Comparison of ENCODE assay signal across 19 cellular contexts in genomic region chr22:43706558-43707328, GRCh38.
DNase-seq lines count a peak whose midpoint lies in the region; ATAC-seq and TF ChIP-seq lines count a peak whose summit lies in the region.
"Had no signal": no experiment of that assay in that cellular context is flagged by ENCODE, and none has a peak within 500 bp of the region (broad histone marks: within the 10 kb centered on the region; RNA-seq: fewer than 3 reads in every experiment).

No MANE protein-coding gene starts in this region.

- no peak overlapping the region for H2BK12ac ChIP-seq in H9 (ENCODE audit: insufficient read length, low read depth, low read length)

- H3K27ac ChIP-seq in H9 (ENCODE audit: insufficient read length, low read depth, low read length) = no peak overlapping the region
- H3K27ac ChIP-seq in IMR-90 (ENCODE audit: insufficient read depth, low read length) = no peak overlapping the region
- H3K27ac ChIP-seq: BLaER1 treated with 17β-estradiol and CSF1 and Interleukin-3, amounts not matched to agents 10 nM and 100 nM had no signal

- H3K56ac ChIP-seq in H9 (ENCODE audit: insufficient read length, low read depth, low read length) (no peak overlapping the region), IMR-90 (ENCODE audit: extremely low read depth, insufficient read depth, low read length) (no peak overlapping the region)

- H3K4me2 ChIP-seq in H9 (ENCODE audit: insufficient read depth, insufficient read length, low read length) (peak overlapping the region; percentile 28), IMR-90 (ENCODE audit: low read depth, low read length) (no peak overlapping the region)
- H3K4me2 ChIP-seq: BLaER1 treated with 17β-estradiol and CSF1 and Interleukin-3, amounts not matched to agents 10 nM and 100 nM had no signal

- peaks cover 2% of the 10 kb centered on the region; the same call in 1 of the 2 replicates for H3K4me1 ChIP-seq in H9 (ENCODE audit: insufficient read depth, low read length)
- no peaks in the 10 kb centered on the region for H3K4me1 ChIP-seq in IMR-90 (ENCODE audit: control insufficient read depth, insufficient read depth, low read length)
- H3K4me1 ChIP-seq: BLaER1 treated with 17β-estradiol and CSF1 and Interleukin-3, amounts not matched to agents 10 nM and 100 nM had no signal

- ATAC-seq in IMR-90 (ENCODE audit: low read depth) (no peak), left lobe of liver (peak; percentile 57)

- H3K4me3 ChIP-seq in IMR-90 (ENCODE audit: insufficient read depth, low read depth, low read length) = no peak overlapping the region
- H3K4me3 ChIP-seq: BLaER1 treated with 17β-estradiol and CSF1 and Interleukin-3, amounts not matched to agents 10 nM and 100 nM had no signal

- no CpG with 5 or more reads among the region's 4 CpGs for WGBS in H9 (ENCODE audit: extremely low coverage, insufficient read length, low lambda C conversion rate)
- whole genome bisulfite sequencing in IMR-90 (ENCODE audit: extremely low coverage in 2 of 2, insufficient read length in 1 of 2), 2 experiments = no CpG with 5 or more reads among the region's 4 CpGs

- H4K5ac ChIP-seq in H9 (ENCODE audit: insufficient read length, low read depth, low read length) (no peak overlapping the region), IMR-90 (ENCODE audit: low read depth, low read length) (no peak overlapping the region)

- H4K91ac ChIP-seq in H9 (ENCODE audit: insufficient read length, low read depth, low read length) (no peak overlapping the region), IMR-90 (ENCODE audit: insufficient read depth, low read depth, low read length) (no peak overlapping the region)

- H3T11ph ChIP-seq in H9 (ENCODE audit: low read length) = no peak overlapping the region

- H3K9me3 Mint-ChIP-seq in H9 (peaks cover 28 to 37% of the 10 kb centered on the region in 2 experiments), Calu3 (ENCODE audit: low read depth, unreplicated experiment) (no peaks in the 10 kb centered on the region)

- H3K23ac ChIP-seq in H9 (ENCODE audit: insufficient read length, low read depth, low read length) (no peak overlapping the region), IMR-90 (ENCODE audit: low read depth, low read length) (no peak overlapping the region)

- no peaks in the 10 kb centered on the region; the same call in 1 of the 2 replicates for H3K27me3 Mint-ChIP-seq in H9 (ENCODE audit: low read depth)
- no peaks in the 10 kb centered on the region for H3K27me3 Mint-ChIP-seq in Calu3 (ENCODE audit: unreplicated experiment)

- H3K9me3 ChIP-seq in H9 (ENCODE audit: control insufficient read depth, low read depth, low read length) = no peaks in the 10 kb centered on the region
- no peaks in the 10 kb centered on the region for H3K9me3 ChIP-seq in IMR-90 (ENCODE audit: control insufficient read depth, insufficient read depth, low read length)

- H3K9me1 ChIP-seq in IMR-90 (ENCODE audit: insufficient read depth, low read length) = no peaks in the 10 kb centered on the region

- no peak overlapping the region for H2BK15ac ChIP-seq in H9 (ENCODE audit: low read depth, low read length)
- H2BK15ac ChIP-seq in IMR-90 (ENCODE audit: low read depth, low read length) = no peak overlapping the region

- H3K36me3 ChIP-seq in IMR-90 (ENCODE audit: control insufficient read depth, insufficient read depth, low read length) = no peaks in the 10 kb centered on the region

- H3K27me3 ChIP-seq in H9 (ENCODE audit: insufficient read depth, low read length) (no peaks in the 10 kb centered on the region), IMR-90 (ENCODE audit: control insufficient read depth, insufficient read depth, low read length) (no peaks in the 10 kb centered on the region)
- H3K27me3 ChIP-seq: BLaER1 treated with 17β-estradiol and CSF1 and Interleukin-3, amounts not matched to agents 10 nM and 100 nM had no signal

- H2AK5ac ChIP-seq in H9 (ENCODE audit: insufficient read length, low read length) (no peak overlapping the region), IMR-90 (ENCODE audit: low read depth, low read length) (no peak overlapping the region)

- H3K14ac ChIP-seq in H9 (ENCODE audit: insufficient read depth, low read length) (no peak overlapping the region), IMR-90 (replicated peaks; ENCODE audit: low read depth, low read length) (no peak overlapping the region)

- no peak overlapping the region for H3K4ac ChIP-seq in H9 (ENCODE audit: low read depth, low read length)
- no peak overlapping the region for H3K4ac ChIP-seq in IMR-90 (ENCODE audit: low read depth, low read length)

- TF ChIP-seq RAD21 in IMR-90 (IDR thresholded peaks at IDR 0.05; ENCODE audit: low read length) = no peak

- peaks cover 10 to 30% (median 13%) of the 10 kb centered on the region in 3 experiments for H3K36me3 Mint-ChIP-seq in H9 (ENCODE audit: insufficient read depth in 1 of 3, low read depth in 3 of 3)
- no peaks in the 10 kb centered on the region for H3K36me3 Mint-ChIP-seq in Calu3 (ENCODE audit: insufficient read depth, unreplicated experiment)

- H3K79me2 ChIP-seq in H9 (ENCODE audit: insufficient read depth, low read length) = no peaks in the 10 kb centered on the region

- H3K79me1 ChIP-seq in H9 (ENCODE audit: insufficient read depth, low read depth, low read length, poor library complexity, severe bottlenecking) (no peaks in the 10 kb centered on the region), IMR-90 (ENCODE audit: low read depth in 1 of 2, low read length in 2 of 2) (no peaks in the 10 kb centered on the region)

- DNase-seq in NCI-H510A treated with DMSO at 0.1 percent for 48 hours (lab: John Stamatoyannopoulos, UW) (peak; percentile 9), NCI-H510A (lab: John Stamatoyannopoulos, UW) (no peak), H9 (no peak), IMR-90 (no peak), left lobe of liver (ENCODE audit: low spot score) (no peak), ureter (ENCODE audit: low spot score) (no peak), Calu3 (no peak)
- no peak for DNase-seq in activated CD4-positive, alpha-beta T cell treated with anti-CD3 and anti-CD28 coated beads, Interleukin-2, amount 50 U/mL, for 4 hours
- DNase-seq: CD4-positive, CD25-positive, alpha-beta regulatory T cell; CD8-positive, alpha-beta memory T cell; COR-L47; DND-41; EL; HCEC 1CT; Karpas-422; KBM-7 had no signal

- H2BK5ac ChIP-seq in H9 (ENCODE audit: insufficient read length, low read length) (no peak overlapping the region), IMR-90 (ENCODE audit: low read depth, low read length, poor library complexity, severe bottlenecking) (no peak overlapping the region)

- dilution Hi-C loops in IMR-90 (cut with HindIII; ENCODE audit: low sequenced_read_pairs, unreplicated experiment) = no loop called here

- intact Hi-C loops in IMR-90 (cut with micrococcal nuclease) = no loop called here
- intact Hi-C loops in Calu3 (cut with micrococcal nuclease; ENCODE audit: unreplicated experiment) = no loop called here

- no peak overlapping the region for H3K4me3 Mint-ChIP-seq in H9
- H3K4me3 Mint-ChIP-seq in Calu3 (ENCODE audit: low read depth, unreplicated experiment) = no peak overlapping the region
- H3K4me3 Mint-ChIP-seq: B cell; CD4-positive, CD25-positive, alpha-beta regulatory T cell; CD8-positive, alpha-beta memory T cell; IgD-negative memory B cell had no signal

- CTCF ChIA-PET in IMR-90 (lab: Yijun Ruan, JAX) (no interaction called here), Calu3 (lab: Charles Lee) (no interaction called here)

- H3K18ac ChIP-seq in H9 (ENCODE audit: insufficient read length, low read depth, low read length) (no peak overlapping the region), IMR-90 (ENCODE audit: low read depth, low read length) (no peak overlapping the region)

- no peak for TF ChIP-seq POLR2A in IMR-90 (IDR thresholded peaks at IDR 0.05; ENCODE audit: low read depth, low read length)

- TF ChIP-seq CTCF in H9 (conservative IDR thresholded peaks at IDR 0.05) = no peak
- no peak for TF ChIP-seq CTCF in IMR-90 (conservative IDR thresholded peaks at IDR 0.05; ENCODE audit: low read depth, low read length)
- TF ChIP-seq CTCF in Calu3 (IDR thresholded peaks at IDR 0.05; ENCODE audit: unreplicated experiment) = no peak

- no peak overlapping the region for H3K9ac ChIP-seq in H9 (ENCODE audit: extremely low read depth, insufficient read length, low read length)
- no peak overlapping the region for H3K9ac ChIP-seq in IMR-90 (ENCODE audit: low read depth, low read length)
- H3K9ac ChIP-seq: BLaER1 treated with 17β-estradiol and CSF1 and Interleukin-3, amounts not matched to agents 10 nM and 100 nM had no signal

- H3K23me2 ChIP-seq in H9 (ENCODE audit: insufficient read length, low read depth, low read length, poor library complexity, severe bottlenecking) = no peaks in the 10 kb centered on the region

- H2AK9ac ChIP-seq in IMR-90 (replicated peaks; ENCODE audit: low read depth, low read length, poor library complexity) = no peak overlapping the region

- H3K4me1 Mint-ChIP-seq in H9 (peaks cover 24 to 25% of the 10 kb centered on the region in 2 experiments), Calu3 (ENCODE audit: low read depth, unreplicated experiment) (no peaks in the 10 kb centered on the region)
- H3K4me1 Mint-ChIP-seq: B cell; CD4-positive, CD25-positive, alpha-beta regulatory T cell; CD8-positive, alpha-beta memory T cell; IgD-negative memory B cell had no signal

- no peak overlapping the region; a peak in 1 of 7 replicates for H3K27ac Mint-ChIP-seq in H9
- H3K27ac Mint-ChIP-seq in Calu3 (ENCODE audit: unreplicated experiment) = no peak overlapping the region
- H3K27ac Mint-ChIP-seq: B cell; CD4-positive, CD25-positive, alpha-beta regulatory T cell; CD8-positive, alpha-beta memory T cell; IgD-negative memory B cell had no signal

- BruUV-seq in IMR-90 (replicated peaks; lab: Mats Ljungman, UMichigan) = no TSS peak
- no TSS peak for BruUV-seq in Calu3 (replicated peaks; lab: Mats Ljungman, UMichigan)

- H2AFZ ChIP-seq in H9 (ENCODE audit: low read length) (no peak overlapping the region), IMR-90 (replicated peaks; ENCODE audit: low read length, poor library complexity) (no peak overlapping the region)

- H2BK120ac ChIP-seq in H9 (ENCODE audit: low read depth, low read length, poor library complexity, severe bottlenecking) (no peak overlapping the region), IMR-90 (ENCODE audit: low read depth, low read length) (no peak overlapping the region)

- no peaks in the 10 kb centered on the region for H4K20me1 ChIP-seq in H9 (ENCODE audit: control insufficient read depth, insufficient read depth, insufficient read length)
- H4K20me1 ChIP-seq in IMR-90 (ENCODE audit: insufficient read depth, low read length) = no peaks in the 10 kb centered on the region
- H4K20me1 ChIP-seq: BLaER1 treated with 17β-estradiol and CSF1 and Interleukin-3, amounts not matched to agents 10 nM and 100 nM had no signal

- in situ Hi-C loops in IMR-90 (cut with MboI; ENCODE audit: low sequenced_read_pairs) = no loop called here

- H2BK20ac ChIP-seq in H9 (ENCODE audit: low read depth, low read length, poor library complexity, severe bottlenecking) (peak overlapping the region; percentile 49), IMR-90 (ENCODE audit: low read depth, low read length) (no peak overlapping the region)

- POLR2A ChIA-PET in IMR-90 (lab: Charles Lee; ENCODE audit: unreplicated experiment) = no interaction called here

- H4K8ac ChIP-seq in H9 (replicated peaks; ENCODE audit: insufficient read length, low read depth, low read length) = no peak overlapping the region
- no peak overlapping the region for H4K8ac ChIP-seq in IMR-90 (ENCODE audit: low read depth in 2 of 2, low read length in 2 of 2)
